27 cellular contexts compared by ENCODE assay signal in the genomic region with DNA sequence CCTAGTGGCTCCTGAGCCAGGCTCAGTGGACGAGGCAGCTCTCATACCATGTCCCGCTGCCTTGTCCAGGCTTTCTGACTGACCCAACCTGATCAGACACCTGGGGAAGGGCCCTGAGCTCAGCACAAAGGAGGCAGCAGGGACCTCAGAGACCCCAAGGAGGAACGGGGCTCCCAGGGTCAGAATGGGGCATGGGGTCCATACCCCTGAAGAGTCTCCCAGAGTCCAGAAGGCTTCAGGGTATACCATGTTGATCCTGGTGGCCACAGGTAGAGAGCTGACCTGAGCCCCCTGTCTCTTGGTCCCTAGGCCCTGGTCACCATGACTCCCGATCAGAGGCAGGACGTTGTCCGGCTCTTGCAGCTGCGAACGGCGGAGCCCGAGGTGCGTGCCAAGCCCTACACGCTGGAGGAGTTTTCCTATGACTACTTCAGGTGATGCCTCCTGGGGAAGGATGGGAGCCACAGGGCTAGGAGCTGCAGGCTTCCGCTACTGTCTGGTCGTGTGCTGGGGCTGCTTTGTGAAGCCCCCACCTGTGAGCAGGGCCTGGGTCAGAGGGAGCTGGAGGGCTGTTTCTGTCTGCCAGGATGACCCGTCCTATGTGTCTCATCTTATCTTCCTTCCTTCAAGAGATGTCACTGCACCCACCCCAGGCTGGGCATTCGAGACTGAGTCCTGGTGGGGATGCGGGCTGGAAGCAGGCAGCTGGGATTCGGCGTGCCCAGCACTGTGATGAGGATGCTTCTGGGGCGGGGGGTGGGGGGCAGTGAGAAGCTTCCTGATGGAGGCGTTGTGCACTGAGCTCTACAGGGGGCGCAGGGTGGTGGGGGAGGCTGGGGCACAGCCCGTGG.
DNase-seq lines count a peak whose midpoint lies in the region; FAIRE-seq and TF ChIP-seq lines count a peak whose summit lies in the region.
"Had no signal": no experiment of that assay in that cellular context is flagged by ENCODE, and none has a peak within 500 bp of the region (broad histone marks: within the 10 kb centered on the region; RNA-seq: fewer than 3 reads in every experiment).

No MANE protein-coding gene starts in this region.

- H3K27ac ChIP-seq in kidney (ENCODE audit: low read depth in 2 of 2, low read length in 2 of 2) (no peak overlapping the region), stomach (no peak overlapping the region)
- H3K27ac ChIP-seq: cardiac muscle cell, GM23248, parathyroid adenoma, right atrium auricular region had no signal

- H3K4me3 ChIP-seq in kidney (ENCODE audit: low read length in 2 of 2) (no peak overlapping the region), stomach (no peak overlapping the region)
- H3K4me3 ChIP-seq: cardiac muscle cell, GM23248, right atrium auricular region had no signal

- peaks cover 10 to 29% of the 10 kb centered on the region in 2 donors for H3K36me3 Mint-ChIP-seq in CD14-positive monocyte
- H3K36me3 Mint-ChIP-seq: activated naive CD4-positive, alpha-beta T cell treated with anti-CD3 and anti-CD28 coated beads, Interleukin-2, amount 50 U/mL, for 72 hours had no signal

- TF ChIP-seq CTCF in CD14-positive monocyte (IDR thresholded peaks at IDR 0.05) (no peak), kidney (IDR thresholded peaks at IDR 0.05; ENCODE audit: borderline replicate concordance, extremely low read depth, insufficient read depth) (no peak), stomach (IDR thresholded peaks at IDR 0.05) (no peak)

- no peak overlapping the region for H3K27ac Mint-ChIP-seq in CD14-positive monocyte
- H3K27ac Mint-ChIP-seq: activated naive CD4-positive, alpha-beta T cell treated with anti-CD3 and anti-CD28 coated beads, Interleukin-2, amount 50 U/mL, for 72 hours; T-helper 2 cell treated with Interferon-gamma antibody and Interleukin-4, amounts not matched to agents 5 μg/mL and 100 μg/mL, for 36 hours had no signal

- H3K36me3 ChIP-seq in kidney (ENCODE audit: control insufficient read depth in 1 of 2, insufficient read depth in 2 of 2, low read length in 2 of 2) (peaks cover 0 to 2% of the 10 kb centered on the region in 2 donors), stomach (no peaks in the 10 kb centered on the region)
- H3K36me3 ChIP-seq: cardiac muscle cell, right atrium auricular region had no signal

- no peak for TF ChIP-seq POLR2A in stomach (IDR thresholded peaks at IDR 0.05)

- WGBS in stomach, 5 donors: 93 to 98% (median 97%) methylated on average over 7 to 23 of the region's 23 CpGs

- H3K27me3 ChIP-seq in stomach: no peaks in the 10 kb centered on the region
- H3K27me3 ChIP-seq: cardiac muscle cell, right atrium auricular region had no signal

- peaks cover 0 to 1% (median 0%) of the 10 kb centered on the region in 3 donors for H3K27me3 Mint-ChIP-seq in CD14-positive monocyte (ENCODE audit: low read depth in 3 of 3)

- peak; percentile 13 for DNase-seq in activated CD8-positive, alpha-beta memory T cell treated with anti-CD3 and anti-CD28 coated beads, Interleukin-2, amount 50 U/mL, for 4 hours
- no peak for DNase-seq in activated CD8-positive, alpha-beta memory T cell treated with anti-CD3 and anti-CD28 coated beads for 24 hours
- DNase-seq in CD14-positive monocyte (ENCODE audit: low spot score) (peak; percentile 41), kidney (peak; percentile 50), stomach (peak; percentile 24), middle frontal gyrus (ENCODE audit: extremely low spot score, low spot score) (no peak), OCI-M2 (lab: John Stamatoyannopoulos, UW; ENCODE audit: unreplicated experiment) (no peak), RPMI8226 (no peak)
- DNase-seq: activated CD4-positive, alpha-beta T cell treated with anti-CD3 and anti-CD28 coated beads for 4 hours; Calu3; DMS79 treated with DMSO at 0.1 percent for 48 hours; effector memory CD8-positive, alpha-beta T cell; GDM1; GM23248; hippocampal formation; mammary epithelial cell; NCI-H1048; NCI-H2107; SIG-M5; stimulated activated CD4-positive, alpha-beta T cell treated with anti-CD3 and anti-CD28 coated beads, Interleukin-2, amount 100 ng/mL, for 48 hours had no signal

- no peaks in the 10 kb centered on the region for H3K9me3 ChIP-seq in kidney (ENCODE audit: control insufficient read depth in 1 of 2, low read length in 2 of 2)
- H3K9me3 ChIP-seq in stomach: no peaks in the 10 kb centered on the region
- H3K9me3 ChIP-seq: right atrium auricular region had no signal

- H3K9ac ChIP-seq in kidney (ENCODE audit: low read length in 2 of 2): no peak overlapping the region
- H3K9ac ChIP-seq: GM23248, parathyroid adenoma had no signal

- no peak overlapping the region for H3K4me3 Mint-ChIP-seq in CD14-positive monocyte
- H3K4me3 Mint-ChIP-seq: effector memory CD8-positive, alpha-beta T cell; neural crest cell; T-helper 2 cell treated with Interferon-gamma antibody and Interleukin-4, amounts not matched to agents 5 μg/mL and 100 μg/mL, for 36 hours had no signal

- H3K4me1 ChIP-seq in kidney (ENCODE audit: control insufficient read depth in 1 of 2, insufficient read depth in 1 of 2, low read depth in 1 of 2, low read length in 2 of 2): no peaks in the 10 kb centered on the region
- no peaks in the 10 kb centered on the region for H3K4me1 ChIP-seq in stomach
- H3K4me1 ChIP-seq: parathyroid adenoma, right atrium auricular region had no signal

- peaks cover 20% of the 10 kb centered on the region for H3K4me1 Mint-ChIP-seq in CD14-positive monocyte

- no peak for TF ChIP-seq EP300 in stomach (IDR thresholded peaks at IDR 0.05)

- intact Hi-C loops in CD14-positive monocyte (cut with micrococcal nuclease) (no loop called here), kidney (cut with DNase I) (no loop called here), stomach (cut with DNase I; ENCODE audit: low total_unique reads) (no loop called here)

- H3K9me3 Mint-ChIP-seq in CD14-positive monocyte: no peaks in the 10 kb centered on the region
- H3K9me3 Mint-ChIP-seq: activated naive CD4-positive, alpha-beta T cell treated with anti-CD3 and anti-CD28 coated beads, Interleukin-2, amount 50 U/mL, for 72 hours; effector memory CD8-positive, alpha-beta T cell; neural crest cell; T-helper 2 cell treated with Interferon-gamma antibody and Interleukin-4, amounts not matched to agents 5 μg/mL and 100 μg/mL, for 36 hours had no signal

- no peak for FAIRE-seq in kidney (lab: Jason Lieb, UNC)
- FAIRE-seq: astrocyte had no signal

Comparison
In these comparisons a context has a peak if more than half of its experiments do, and no peak if none do; other contexts are left out.
1. DNase-seq: peak in activated CD8-positive, alpha-beta memory T cell treated with anti-CD3 and anti-CD28 coated beads, Interleukin-2, amount 50 U/mL, for 4 hours (single experiment), CD14-positive monocyte (single experiment), kidney (single experiment) and stomach (single experiment); none in activated CD8-positive, alpha-beta memory T cell treated with anti-CD3 and anti-CD28 coated beads for 24 hours (single experiment), middle frontal gyrus (single experiment), OCI-M2 (single experiment) and RPMI8226 (single experiment).